1 cellular context compared by ENCODE assay signal in the genomic region with DNA sequence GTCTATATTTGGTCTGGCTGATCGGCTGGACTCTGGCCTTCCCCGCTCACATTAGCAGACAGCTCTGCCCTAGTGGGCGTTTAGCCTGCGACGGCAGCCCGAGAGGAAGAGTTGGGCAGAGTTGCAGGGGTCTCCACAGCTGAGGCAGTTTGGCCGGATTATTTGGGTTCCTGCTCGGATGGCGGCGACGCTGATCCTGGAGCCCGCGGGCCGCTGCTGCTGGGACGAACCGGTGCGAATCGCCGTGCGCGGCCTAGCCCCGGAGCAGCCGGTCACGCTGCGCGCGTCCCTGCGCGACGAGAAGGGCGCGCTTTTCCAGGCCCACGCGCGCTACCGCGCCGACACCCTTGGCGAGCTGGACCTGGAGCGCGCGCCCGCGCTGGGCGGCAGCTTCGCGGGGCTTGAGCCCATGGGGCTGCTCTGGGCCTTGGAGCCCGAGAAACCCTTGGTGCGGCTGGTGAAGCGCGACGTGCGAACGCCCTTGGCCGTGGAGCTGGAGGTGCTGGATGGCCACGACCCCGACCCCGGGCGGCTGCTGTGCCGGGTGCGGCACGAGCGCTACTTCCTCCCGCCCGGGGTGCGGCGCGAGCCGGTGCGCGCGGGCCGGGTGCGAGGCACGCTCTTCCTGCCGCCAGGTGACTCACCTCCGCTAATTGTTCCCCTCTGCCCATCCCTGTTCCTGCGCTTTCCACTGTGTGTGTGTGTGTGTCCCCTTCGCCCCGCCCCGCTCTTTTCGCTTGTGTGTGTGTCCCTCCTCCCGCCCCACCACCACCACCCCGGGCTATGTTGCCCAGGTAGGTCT.
TF ChIP-seq lines count a peak whose summit lies in the region.

No MANE protein-coding gene starts in this region.

TF ChIP-seq in GM12878, 131 proteins besides CTCF, POLR2A, EP300 and RAD21:
- TF ChIP-seq HDAC6 (IDR thresholded peaks at IDR 0.05; ENCODE audit: unreplicated experiment): peak; percentile 67
- peak in 1 of 2 experiments; percentile 51; a peak in 1 of 4 replicates for TF ChIP-seq BHLHE40 (IDR thresholded peaks at IDR 0.05; ENCODE audit: borderline replicate concordance in 1 of 2, low read depth in 2 of 2, low read length in 1 of 2)
